Comparison of ENCODE assay signal across 8 cellular contexts in genomic region chr10:73647875-73648228, GRCh38. TPM values are rescaled to one million over a fixed set of nuclear protein-coding genes. Genes with fewer than 3 reads are reported as not detected.
DNase-seq lines count a peak whose midpoint lies in the region; ATAC-seq and TF ChIP-seq lines count a peak whose summit lies in the region.

No MANE protein-coding gene starts in this region.

- peak overlapping the region; percentile 92 for H2AFZ ChIP-seq in mammary epithelial cell (ENCODE audit: low read depth, low read length)

- CTCF ChIA-PET in mammary epithelial cell (lab: Charles Lee; ENCODE audit: low non-redundant PET), result no interaction called here

- in situ Hi-C loops in mammary epithelial cell (cut with MboI; ENCODE audit: low sequenced_read_pairs in 2 of 2), result loop anchor here in 1 of 2 donors (10.0 kb wide), 1 partner anchor 383 kb away; no protein-coding TSS in a partner anchor

- H3K4me1 ChIP-seq in mammary epithelial cell (ENCODE audit: insufficient read depth, low read length), result peaks cover 5% of the 10 kb centered on the region
- peaks cover 27% of the 10 kb centered on the region for H3K4me1 ChIP-seq in lower lobe of right lung

- H3K36me3 Mint-ChIP-seq in activated CD4-positive, alpha-beta T cell treated with anti-CD3 and anti-CD28 coated beads, Interleukin-2, amount 10 ng/mL, durations not matched to agents 24 days and 14 days (ENCODE audit: low read depth), result no peaks in the 10 kb centered on the region

- H3K9me3 ChIP-seq in mammary epithelial cell (replicated peaks; ENCODE audit: insufficient read depth, low read length), result no peaks in the 10 kb centered on the region
- no peaks in the 10 kb centered on the region for H3K9me3 ChIP-seq in lower lobe of right lung

- H3K4me2 ChIP-seq in mammary epithelial cell (ENCODE audit: insufficient read depth, low read depth, low read length), result peak overlapping the region; percentile 83

- intact Hi-C loops in activated CD4-positive, alpha-beta T cell treated with anti-CD3 and anti-CD28 coated beads, Interleukin-2, amount 10 ng/mL, durations not matched to agents 24 days and 14 days (cut with micrococcal nuclease), result no loop called here
- intact Hi-C loops in mammary epithelial cell (cut with micrococcal nuclease) (loop anchor here (10.0 kb wide), 1 partner anchor 233 kb away; the partner anchor contains the start of gene ANXA7), lower lobe of right lung (cut with DNase I) (no loop called here)

- H3K4me3 Mint-ChIP-seq in activated CD4-positive, alpha-beta T cell treated with anti-CD3 and anti-CD28 coated beads, Interleukin-2, amount 10 ng/mL, durations not matched to agents 24 days and 14 days, result peak overlapping the region; percentile 68

- no peaks in the 10 kb centered on the region for H3K9me3 Mint-ChIP-seq in activated CD4-positive, alpha-beta T cell treated with anti-CD3 and anti-CD28 coated beads, Interleukin-2, amount 10 ng/mL, durations not matched to agents 24 days and 14 days

- WGBS in mammary epithelial cell (ENCODE audit: low coverage, missing lambda C conversion rate), result 0% methylated on average over 1 of the region's 18 CpGs

- DNase-seq in activated CD4-positive, alpha-beta T cell treated with anti-CD3 and anti-CD28 coated beads, Interleukin-2, amount 10 ng/mL, durations not matched to agents 24 days and 14 days, result no peak
- no peak for DNase-seq in activated CD4-positive, alpha-beta T cell treated with anti-CD3 and anti-CD28 coated beads for 48 hours
- DNase-seq in mammary epithelial cell (no peak), lower lobe of right lung (no peak), NCI-H69 (lab: John Stamatoyannopoulos, UW) (no peak), Ammon's horn (ENCODE audit: low spot score) (no peak)

- TF ChIP-seq CTCF in mammary epithelial cell (conservative IDR thresholded peaks at IDR 0.05 in 1 of 2, IDR thresholded peaks at IDR 0.05 in 1 of 2; ENCODE audit: extremely low read depth in 1 of 2, insufficient read depth in 1 of 2, low read depth in 1 of 2, low read length in 2 of 2) (no peak), lower lobe of right lung (IDR thresholded peaks at IDR 0.05) (no peak)

- H3K4me1 Mint-ChIP-seq in activated CD4-positive, alpha-beta T cell treated with anti-CD3 and anti-CD28 coated beads, Interleukin-2, amount 10 ng/mL, durations not matched to agents 24 days and 14 days, result peaks cover 21% of the 10 kb centered on the region

- H3K27ac ChIP-seq in mammary epithelial cell (ENCODE audit: insufficient read depth, low read depth, low read length), result no peak overlapping the region
- H3K27ac ChIP-seq in lower lobe of right lung, result peak overlapping the region; percentile 60
- H3K27ac ChIP-seq in temporal lobe (ENCODE audit: low read depth, low read length), result peak overlapping the region; percentile 14

- H4K20me1 ChIP-seq in mammary epithelial cell (ENCODE audit: insufficient read depth, low read length), result no peaks in the 10 kb centered on the region

- H3K79me2 ChIP-seq in mammary epithelial cell (ENCODE audit: insufficient read depth, low read length), result no peaks in the 10 kb centered on the region

- BruUV-seq in mammary epithelial cell (replicated peaks; lab: Mats Ljungman, UMichigan), result no TSS peak

- H3K27ac Mint-ChIP-seq in activated CD4-positive, alpha-beta T cell treated with anti-CD3 and anti-CD28 coated beads, Interleukin-2, amount 10 ng/mL, durations not matched to agents 24 days and 14 days, result no peak overlapping the region

- H3K27me3 Mint-ChIP-seq in activated CD4-positive, alpha-beta T cell treated with anti-CD3 and anti-CD28 coated beads, Interleukin-2, amount 10 ng/mL, durations not matched to agents 24 days and 14 days, result peaks cover 7% of the 10 kb centered on the region

- peak overlapping the region in 2 of 3 experiments; percentile 41 to 43 for H3K4me3 ChIP-seq in mammary epithelial cell (replicated peaks in 1 of 3; ENCODE audit: insufficient read depth in 1 of 3, low read depth in 2 of 3, low read length in 3 of 3)
- peak overlapping the region; percentile 69 for H3K4me3 ChIP-seq in lower lobe of right lung

- ATAC-seq in lower lobe of right lung, result peak in 1 of 2 donors; percentile 2
- no peak for ATAC-seq in GM18511 (IDR thresholded peaks at IDR 0.05; ENCODE audit: unreplicated experiment)

- H3K9ac ChIP-seq in mammary epithelial cell (ENCODE audit: insufficient read depth, low read length), result no peak overlapping the region

- H3K36me3 ChIP-seq in mammary epithelial cell (ENCODE audit: insufficient read depth, low read length) (no peaks in the 10 kb centered on the region), lower lobe of right lung (no peaks in the 10 kb centered on the region)

- H3K27me3 ChIP-seq in mammary epithelial cell (ENCODE audit: insufficient read depth, low read length) (no peaks in the 10 kb centered on the region), lower lobe of right lung (ENCODE audit: low read depth) (no peaks in the 10 kb centered on the region)

- dilution Hi-C loops in mammary epithelial cell (cut with HindIII; ENCODE audit: low sequenced_read_pairs), result loop anchor here (5.0 kb wide), 1 partner anchor 76 kb away; no protein-coding TSS in a partner anchor

RNA-seq across cellular contexts. Expression of gene MYOZ1, which starts 6.6 kb away (rescaled TPM):
- total RNA-seq in activated CD4-positive, alpha-beta T cell treated with anti-CD3 and anti-CD28 coated beads, Interleukin-2, amount 10 ng/mL, durations not matched to agents 24 days and 14 days, result not detected in 2 replicates
- total RNA-seq in mammary epithelial cell (under 1 TPM in 1 of 2 donors, not detected in 1; 0.50 TPM), lower lobe of right lung (2.9 TPM), temporal lobe (not detected)
- polyA plus RNA-seq in mammary epithelial cell, result not detected
- polyA minus RNA-seq in mammary epithelial cell, result not detected

RNA-seq across cellular contexts. Expression of gene SYNPO2L, which starts 8.0 kb away (rescaled TPM):
- total RNA-seq in activated CD4-positive, alpha-beta T cell treated with anti-CD3 and anti-CD28 coated beads, Interleukin-2, amount 10 ng/mL, durations not matched to agents 24 days and 14 days, result 0.05 TPM in 1 of 2 replicates, not detected in the other
- not detected for total RNA-seq in mammary epithelial cell
- polyA plus RNA-seq in mammary epithelial cell, result not detected
- polyA minus RNA-seq in mammary epithelial cell, result not detected
- 0.32 TPM for total RNA-seq in lower lobe of right lung
- total RNA-seq in temporal lobe, result not detected

RNA-seq across cellular contexts. Expression of gene AGAP5, which starts 50.1 kb away (rescaled TPM):
- total RNA-seq in activated CD4-positive, alpha-beta T cell treated with anti-CD3 and anti-CD28 coated beads, Interleukin-2, amount 10 ng/mL, durations not matched to agents 24 days and 14 days, result 10.1 and 13.9 TPM in 2 replicates
- total RNA-seq in mammary epithelial cell (1 to 10 TPM; 3.3 to 8.5 TPM), lower lobe of right lung (9.1 TPM), temporal lobe (4.2 TPM)
- polyA plus RNA-seq in mammary epithelial cell, result 2.5 TPM
- polyA minus RNA-seq in mammary epithelial cell, result not detected

RNA-seq across cellular contexts. Expression of gene USP54, which starts 56.7 kb away (rescaled TPM):
- total RNA-seq in activated CD4-positive, alpha-beta T cell treated with anti-CD3 and anti-CD28 coated beads, Interleukin-2, amount 10 ng/mL, durations not matched to agents 24 days and 14 days, result 7.3 and 7.8 TPM in 2 replicates
- total RNA-seq in mammary epithelial cell (10 to 100 TPM; 11.0 to 30.8 TPM), lower lobe of right lung (97.4 TPM), temporal lobe (29.3 TPM)
- polyA plus RNA-seq in mammary epithelial cell, result 10.0 TPM
- polyA minus RNA-seq in mammary epithelial cell, result 20.9 TPM
